ENCODE assay signal across 37 cellular contexts in genomic region chr1:200762089-200762488, GRCh38.
"Had no signal": no experiment of that assay in that cellular context is flagged by ENCODE, and none has a peak within 500 bp of the region (broad histone marks: within the 10 kb centered on the region; RNA-seq: fewer than 3 reads in every experiment).

No MANE protein-coding gene starts in this region.

- H3K4me1 ChIP-seq: body of pancreas, breast epithelium had no signal

- ATAC-seq: activated CD4-positive, alpha-beta T cell treated with anti-CD3 and anti-CD28 coated beads for 36 hours; activated CD4-positive, CD25-positive, alpha-beta regulatory T cell treated with anti-CD3 and anti-CD28 coated beads, Interleukin-2, amount 50 U/mL, for 24 hours; activated CD8-positive, alpha-beta memory T cell treated with anti-CD3 and anti-CD28 coated beads, Interleukin-2, amount 10 ng/mL, durations not matched to agents 7 days and 5 days; activated CD8-positive, alpha-beta T cell treated with anti-CD3 and anti-CD28 coated beads, Interleukin-2, amount 10 ng/mL, durations not matched to agents 7 days and 5 days; activated naive CD8-positive, alpha-beta T cell treated with anti-CD3 and anti-CD28 coated beads, Interleukin-2, amount 50 U/mL, for 24 hours; body of pancreas; WTC11 had no signal

- DNase-seq: activated CD4-positive, alpha-beta memory T cell treated with anti-CD3 and anti-CD28 coated beads, Interleukin-2, amount 10 ng/mL, durations not matched to agents 7 days and 5 days; activated CD4-positive, alpha-beta T cell treated with anti-CD3 and anti-CD28 coated beads for 1 hour; activated CD4-positive, alpha-beta T cell treated with anti-CD3 and anti-CD28 coated beads for 36 hours; activated CD4-positive, alpha-beta T cell treated with anti-CD3 and anti-CD28 coated beads for 48 hours; activated CD4-positive, alpha-beta T cell treated with anti-CD3 and anti-CD28 coated beads, Interleukin-2, amount 10 ng/mL, durations not matched to agents 7 days and 5 days; activated CD4-positive, alpha-beta T cell treated with anti-CD3 and anti-CD28 coated beads, Interleukin-2, amount 50 U/mL, for 48 hours; activated CD4-positive, CD25-positive, alpha-beta regulatory T cell; activated CD8-positive, alpha-beta memory T cell treated with anti-CD3 and anti-CD28 coated beads for 24 hours; activated CD8-positive, alpha-beta memory T cell treated with anti-CD3 and anti-CD28 coated beads, Interleukin-2, amount 10 ng/mL, durations not matched to agents 7 days and 5 days; activated CD8-positive, alpha-beta memory T cell treated with anti-CD3 and anti-CD28 coated beads, Interleukin-2, amount 50 U/mL, for 48 hours; activated CD8-positive, alpha-beta T cell treated with anti-CD3 and anti-CD28 coated beads, Interleukin-2, amount 10 ng/mL, durations not matched to agents 7 days and 5 days; activated effector memory CD4-positive, alpha-beta T cell treated with Interleukin-2 at 50 U/mL for 16 hours; activated gamma-delta T cell; activated naive CD4-positive, alpha-beta T cell treated with anti-CD3 and anti-CD28 coated beads, Interleukin-2, amount 10 ng/mL, durations not matched to agents 7 days and 5 days; activated naive CD4-positive, alpha-beta T cell treated with Interleukin-2 at 50 U/mL for 16 hours; activated naive CD8-positive, alpha-beta T cell treated with anti-CD3 and anti-CD28 coated beads, Interleukin-2, amount 10 ng/mL, durations not matched to agents 7 days and 5 days; activated naive CD8-positive, alpha-beta T cell treated with anti-CD3 and anti-CD28 coated beads, Interleukin-2, amount 50 U/mL, for 24 hours; activated T-cell treated with anti-CD3 and anti-CD28 coated beads, Interleukin-2, amount 50 U/mL, for 24 hours; activated T-cell treated with anti-CD3 and anti-CD28 coated beads, Interleukin-2, amount 50 U/mL, for 48 hours; amniotic stem cell; aorta; body of pancreas; brain microvascular endothelial cell; central memory CD4-positive, alpha-beta T cell; T-helper 1 cell; T-helper 2 cell; T-helper 9 cell; WERI-Rb-1 had no signal

- H3K27ac ChIP-seq: body of pancreas, brain microvascular endothelial cell, breast epithelium, WERI-Rb-1 had no signal

- H3K36me3 Mint-ChIP-seq: activated CD8-positive, alpha-beta memory T cell treated with anti-CD3 and anti-CD28 coated beads, Interleukin-2, amount 10 ng/mL, durations not matched to agents 7 days and 5 days; activated naive CD4-positive, alpha-beta T cell treated with anti-CD3 and anti-CD28 coated beads, Interleukin-2, amount 10 ng/mL, durations not matched to agents 7 days and 5 days; activated naive CD8-positive, alpha-beta T cell treated with anti-CD3 and anti-CD28 coated beads, Interleukin-2, amount 10 ng/mL, durations not matched to agents 7 days and 5 days had no signal

- H3K9me3 ChIP-seq: body of pancreas, breast epithelium had no signal

- H3K9me3 Mint-ChIP-seq: activated CD4-positive, alpha-beta memory T cell treated with anti-CD3 and anti-CD28 coated beads, Interleukin-2, amount 10 ng/mL, durations not matched to agents 7 days and 5 days; activated CD4-positive, alpha-beta T cell treated with anti-CD3 and anti-CD28 coated beads, Interleukin-2, amount 10 ng/mL, durations not matched to agents 7 days and 5 days; activated naive CD4-positive, alpha-beta T cell treated with anti-CD3 and anti-CD28 coated beads, Interleukin-2, amount 10 ng/mL, durations not matched to agents 7 days and 5 days; activated naive CD4-positive, alpha-beta T cell treated with anti-CD3 and anti-CD28 coated beads, Interleukin-2, amount 50 U/mL, for 24 hours; activated naive CD8-positive, alpha-beta T cell treated with anti-CD3 and anti-CD28 coated beads, Interleukin-2, amount 10 ng/mL, durations not matched to agents 7 days and 5 days; activated naive CD8-positive, alpha-beta T cell treated with anti-CD3 and anti-CD28 coated beads, Interleukin-2, amount 50 U/mL, for 24 hours; activated T-cell treated with anti-CD3 and anti-CD28 coated beads, Interleukin-2, amount 50 U/mL, for 24 hours; activated T-helper 2 cell treated with anti-CD3 and anti-CD28 coated beads, Interferon-gamma antibody, Interleukin-2, Interleukin-4, amounts not matched to agents 10 μg/mL and 5 μg/mL and 100 μg/mL, durations not matched to agents 14 hours and 24 hours and 36 hours; T-helper 1 cell treated with Interleukin-12 subunit alpha and Interleukin-12 subunit beta and Interleukin-4 antibody, amounts not matched to agents 30 μg/mL and 1 μg/mL, for 36 hours; T-helper 2 cell treated with Interferon-gamma antibody and Interleukin-4, amounts not matched to agents 5 μg/mL and 100 μg/mL, for 36 hours; WTC11 had no signal

- FAIRE-seq: astrocyte had no signal

- H3K4me1 Mint-ChIP-seq: activated CD4-positive, alpha-beta memory T cell treated with anti-CD3 and anti-CD28 coated beads, Interleukin-2, amount 10 ng/mL, durations not matched to agents 7 days and 5 days; activated CD4-positive, alpha-beta T cell treated with anti-CD3 and anti-CD28 coated beads, Interleukin-2, amount 10 ng/mL, durations not matched to agents 7 days and 5 days; activated CD8-positive, alpha-beta memory T cell treated with anti-CD3 and anti-CD28 coated beads, Interleukin-2, amount 10 ng/mL, durations not matched to agents 7 days and 5 days; activated naive CD4-positive, alpha-beta T cell treated with anti-CD3 and anti-CD28 coated beads, Interleukin-2, amount 10 ng/mL, durations not matched to agents 7 days and 5 days; activated naive CD8-positive, alpha-beta T cell treated with anti-CD3 and anti-CD28 coated beads, Interleukin-2, amount 10 ng/mL, durations not matched to agents 7 days and 5 days; activated naive CD8-positive, alpha-beta T cell treated with anti-CD3 and anti-CD28 coated beads, Interleukin-2, amount 50 U/mL, for 24 hours had no signal

- H3K4me3 ChIP-seq: body of pancreas, breast epithelium had no signal

- H3K27me3 ChIP-seq: body of pancreas, brain microvascular endothelial cell, breast epithelium had no signal

- H3K27me3 Mint-ChIP-seq: activated CD4-positive, alpha-beta T cell treated with anti-CD3 and anti-CD28 coated beads for 36 hours; activated CD4-positive, alpha-beta T cell treated with anti-CD3 and anti-CD28 coated beads, Interleukin-2, amount 10 ng/mL, durations not matched to agents 7 days and 5 days; activated naive CD4-positive, alpha-beta T cell treated with anti-CD3 and anti-CD28 coated beads, Interleukin-2, amount 10 ng/mL, durations not matched to agents 7 days and 5 days; activated naive CD4-positive, alpha-beta T cell treated with anti-CD3 and anti-CD28 coated beads, Interleukin-2, amount 50 U/mL, for 24 hours; activated naive CD8-positive, alpha-beta T cell; activated naive CD8-positive, alpha-beta T cell treated with anti-CD3 and anti-CD28 coated beads, Interleukin-2, amount 50 U/mL, for 24 hours; activated T-cell treated with anti-CD3 and anti-CD28 coated beads, Interleukin-2, amount 50 U/mL, for 24 hours had no signal

- H3K27ac Mint-ChIP-seq: activated CD4-positive, alpha-beta memory T cell treated with anti-CD3 and anti-CD28 coated beads, Interleukin-2, amount 10 ng/mL, durations not matched to agents 7 days and 5 days; activated CD4-positive, alpha-beta T cell treated with anti-CD3 and anti-CD28 coated beads for 36 hours; activated CD4-positive, alpha-beta T cell treated with anti-CD3 and anti-CD28 coated beads, Interleukin-2, amount 10 ng/mL, durations not matched to agents 7 days and 5 days; activated CD8-positive, alpha-beta memory T cell treated with anti-CD3 and anti-CD28 coated beads, Interleukin-2, amount 10 ng/mL, durations not matched to agents 7 days and 5 days; activated CD8-positive, alpha-beta T cell treated with anti-CD3 and anti-CD28 coated beads, Interleukin-2, amount 10 ng/mL, durations not matched to agents 7 days and 5 days; activated naive CD4-positive, alpha-beta T cell treated with anti-CD3 and anti-CD28 coated beads, Interleukin-2, amount 10 ng/mL, durations not matched to agents 7 days and 5 days; activated naive CD4-positive, alpha-beta T cell treated with anti-CD3 and anti-CD28 coated beads, Interleukin-2, amount 50 U/mL, for 24 hours; activated naive CD8-positive, alpha-beta T cell; activated naive CD8-positive, alpha-beta T cell treated with anti-CD3 and anti-CD28 coated beads, Interleukin-2, amount 10 ng/mL, durations not matched to agents 7 days and 5 days; activated naive CD8-positive, alpha-beta T cell treated with anti-CD3 and anti-CD28 coated beads, Interleukin-2, amount 50 U/mL, for 24 hours; activated T-cell treated with anti-CD3 and anti-CD28 coated beads, Interleukin-2, amount 50 U/mL, for 24 hours; activated T-helper 2 cell treated with anti-CD3 and anti-CD28 coated beads, Interferon-gamma antibody, Interleukin-2, Interleukin-4, amounts not matched to agents 10 μg/mL and 5 μg/mL and 100 μg/mL, durations not matched to agents 14 hours and 24 hours and 36 hours; T-helper 1 cell treated with Interleukin-12 subunit alpha and Interleukin-12 subunit beta and Interleukin-4 antibody, amounts not matched to agents 30 μg/mL and 1 μg/mL, for 36 hours; T-helper 2 cell treated with Interferon-gamma antibody and Interleukin-4, amounts not matched to agents 5 μg/mL and 100 μg/mL, for 36 hours; WTC11 had no signal

- H3K36me3 ChIP-seq: breast epithelium had no signal

- H3K4me3 Mint-ChIP-seq: activated CD4-positive, alpha-beta memory T cell treated with anti-CD3 and anti-CD28 coated beads, Interleukin-2, amount 10 ng/mL, durations not matched to agents 7 days and 5 days; activated CD4-positive, alpha-beta T cell treated with anti-CD3 and anti-CD28 coated beads for 36 hours; activated CD4-positive, alpha-beta T cell treated with anti-CD3 and anti-CD28 coated beads, Interleukin-2, amount 10 ng/mL, durations not matched to agents 7 days and 5 days; activated CD8-positive, alpha-beta memory T cell treated with anti-CD3 and anti-CD28 coated beads, Interleukin-2, amount 10 ng/mL, durations not matched to agents 7 days and 5 days; activated CD8-positive, alpha-beta T cell treated with anti-CD3 and anti-CD28 coated beads, Interleukin-2, amount 10 ng/mL, durations not matched to agents 7 days and 5 days; activated naive CD4-positive, alpha-beta T cell treated with anti-CD3 and anti-CD28 coated beads, Interleukin-2, amount 10 ng/mL, durations not matched to agents 7 days and 5 days; activated naive CD4-positive, alpha-beta T cell treated with anti-CD3 and anti-CD28 coated beads, Interleukin-2, amount 50 U/mL, for 24 hours; activated naive CD8-positive, alpha-beta T cell; activated naive CD8-positive, alpha-beta T cell treated with anti-CD3 and anti-CD28 coated beads, Interleukin-2, amount 10 ng/mL, durations not matched to agents 7 days and 5 days; activated naive CD8-positive, alpha-beta T cell treated with anti-CD3 and anti-CD28 coated beads, Interleukin-2, amount 50 U/mL, for 24 hours; activated T-cell treated with anti-CD3 and anti-CD28 coated beads, Interleukin-2, amount 50 U/mL, for 24 hours; T-helper 1 cell treated with Interleukin-12 subunit alpha and Interleukin-12 subunit beta and Interleukin-4 antibody, amounts not matched to agents 30 μg/mL and 1 μg/mL, for 36 hours; T-helper 2 cell treated with Interferon-gamma antibody and Interleukin-4, amounts not matched to agents 5 μg/mL and 100 μg/mL, for 36 hours; WTC11 had no signal
